Comparison of ENCODE assay signal across 22 cellular contexts in the genomic region with DNA sequence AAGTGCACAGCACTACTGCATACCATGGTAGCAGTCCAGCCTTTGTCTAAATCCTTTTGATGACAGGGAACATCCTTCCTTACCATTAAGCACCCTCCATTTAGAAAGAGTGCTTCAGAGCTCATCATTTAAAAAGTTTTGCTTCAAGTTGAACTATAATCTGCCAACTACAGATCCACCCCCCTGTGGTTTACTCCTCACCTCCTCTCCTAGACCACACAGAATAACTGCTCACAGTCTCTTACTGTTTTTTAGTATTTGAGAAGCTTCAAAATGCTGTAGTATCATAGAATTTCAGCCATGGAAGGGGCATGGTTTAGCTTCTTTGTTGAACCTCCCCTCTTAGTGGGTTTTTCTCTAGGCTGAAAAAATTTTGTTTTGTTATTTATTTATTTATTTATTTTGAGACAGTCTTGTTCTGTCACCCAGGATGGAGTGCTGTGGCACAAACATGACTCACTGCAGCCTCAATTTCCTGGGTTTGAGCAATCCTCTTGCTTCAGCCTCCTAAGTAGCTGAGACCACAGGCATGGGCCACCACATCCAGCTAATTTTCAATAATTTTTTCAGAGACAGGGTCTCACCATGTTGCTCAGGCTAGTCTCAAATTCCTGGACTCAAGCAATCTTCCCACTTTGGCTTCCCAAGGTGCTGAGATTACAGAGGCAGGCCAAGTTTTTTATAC.
A peak's percentile ranks its signal among the peaks of the same experiment; 100 is the strongest.
DNase-seq lines count a peak whose midpoint lies in the region; TF ChIP-seq lines count a peak whose summit lies in the region.
"Had no signal": no experiment of that assay in that cellular context is flagged by ENCODE, and none has a peak within 500 bp of the region (broad histone marks: within the 10 kb centered on the region; RNA-seq: fewer than 3 reads in every experiment).

No MANE protein-coding gene starts in this region.

- no peak overlapping the region for H2AFZ ChIP-seq in neural progenitor cell (replicated peaks)

- peaks cover 14% of the 10 kb centered on the region for H3K27me3 Mint-ChIP-seq in activated CD4-positive, alpha-beta memory T cell treated with anti-CD3 and anti-CD28 coated beads, Interleukin-2, amount 10 ng/mL, durations not matched to agents 7 days and 5 days
- H3K27me3 Mint-ChIP-seq in activated CD4-positive, alpha-beta memory T cell treated with anti-CD3 and anti-CD28 coated beads for 36 hours, result no peaks in the 10 kb centered on the region
- H3K27me3 Mint-ChIP-seq in T-helper 1 cell treated with Interleukin-12 subunit alpha and Interleukin-12 subunit beta and Interleukin-4 antibody, amounts not matched to agents 30 μg/mL and 1 μg/mL, for 36 hours (ENCODE audit: low read depth), result no peaks in the 10 kb centered on the region
- peaks cover 9% of the 10 kb centered on the region for H3K27me3 Mint-ChIP-seq in neural progenitor cell (ENCODE audit: insufficient read depth, low read depth)

- no peaks in the 10 kb centered on the region for H3K36me3 Mint-ChIP-seq in activated CD4-positive, alpha-beta memory T cell treated with anti-CD3 and anti-CD28 coated beads, Interleukin-2, amount 10 ng/mL, durations not matched to agents 7 days and 5 days (ENCODE audit: low read depth)
- no peaks in the 10 kb centered on the region for H3K36me3 Mint-ChIP-seq in activated CD4-positive, alpha-beta memory T cell treated with anti-CD3 and anti-CD28 coated beads for 36 hours
- H3K36me3 Mint-ChIP-seq in T-helper 1 cell treated with Interleukin-12 subunit alpha and Interleukin-12 subunit beta and Interleukin-4 antibody, amounts not matched to agents 30 μg/mL and 1 μg/mL, for 36 hours (ENCODE audit: low read depth), result no peaks in the 10 kb centered on the region
- peaks cover 47% of the 10 kb centered on the region for H3K36me3 Mint-ChIP-seq in neural progenitor cell

- TF ChIP-seq CTCF in neural progenitor cell (IDR thresholded peaks at IDR 0.05), result no peak

- H3K4me3 ChIP-seq in neural progenitor cell, result no peak overlapping the region
- H3K4me3 ChIP-seq: heart right ventricle, upper lobe of left lung had no signal

- DNase-seq in activated CD4-positive, alpha-beta memory T cell treated with anti-CD3 and anti-CD28 coated beads, Interleukin-2, amount 10 ng/mL, durations not matched to agents 7 days and 5 days, result peak; percentile 22
- no peak for DNase-seq in activated CD4-positive, alpha-beta memory T cell treated with anti-CD3 and anti-CD28 coated beads for 36 hours
- DNase-seq in M059J (ENCODE audit: low read depth), result peak; percentile 43
- no peak for DNase-seq in neural progenitor cell (ENCODE audit: low spot score)
- DNase-seq in cerebellar cortex (ENCODE audit: low spot score), result no peak
- no peak for DNase-seq in SW 1271 (lab: John Stamatoyannopoulos, UW)
- DNase-seq in NCI-H1694 (lab: John Stamatoyannopoulos, UW), result no peak
- DNase-seq: activated CD4-positive, alpha-beta T cell treated with anti-CD3 and anti-CD28 coated beads, Interleukin-2, amount 50 U/mL, for 48 hours; activated gamma-delta T cell treated with Interleukin-2 at 50 U/mL for 16 hours; activated T-cell treated with anti-CD3 and anti-CD28 coated beads for 4 hours; brain microvascular endothelial cell; Caco-2; effector CD4-positive, alpha-beta T cell; heart right ventricle; left cardiac atrium; mammary epithelial cell; NCI-H1694 treated with DMSO at 0.1 percent for 48 hours; substantia nigra; upper lobe of left lung had no signal

- H3K79me2 ChIP-seq in neural progenitor cell (ENCODE audit: low read depth), result no peaks in the 10 kb centered on the region

- H3K9ac ChIP-seq in neural progenitor cell, result no peak overlapping the region

- no peaks in the 10 kb centered on the region for H3K27me3 ChIP-seq in neural progenitor cell
- H3K27me3 ChIP-seq: brain microvascular endothelial cell, heart right ventricle, upper lobe of left lung had no signal

- peaks cover 29% of the 10 kb centered on the region for H3K4me1 Mint-ChIP-seq in activated CD4-positive, alpha-beta memory T cell treated with anti-CD3 and anti-CD28 coated beads, Interleukin-2, amount 10 ng/mL, durations not matched to agents 7 days and 5 days
- H3K4me1 Mint-ChIP-seq in activated CD4-positive, alpha-beta memory T cell treated with anti-CD3 and anti-CD28 coated beads for 36 hours (ENCODE audit: low read depth), result no peaks in the 10 kb centered on the region
- H3K4me1 Mint-ChIP-seq in T-helper 1 cell treated with Interleukin-12 subunit alpha and Interleukin-12 subunit beta and Interleukin-4 antibody, amounts not matched to agents 30 μg/mL and 1 μg/mL, for 36 hours (ENCODE audit: low read depth), result peaks cover 2% of the 10 kb centered on the region
- peaks cover 57% of the 10 kb centered on the region for H3K4me1 Mint-ChIP-seq in neural progenitor cell
- H3K4me1 Mint-ChIP-seq: B cell had no signal

- peaks cover 43% of the 10 kb centered on the region for H3K4me1 ChIP-seq in neural progenitor cell

- POLR2A ChIA-PET in activated CD4-positive, alpha-beta memory T cell treated with anti-CD3 and anti-CD28 coated beads, Interleukin-2, amount 10 ng/mL, durations not matched to agents 7 days and 5 days (lab: Charles Lee), result interaction anchor here (0.9 kb wide), 1 partner anchor 11 kb away, joined by 4 read pairs; no protein-coding TSS in a partner anchor
- POLR2A ChIA-PET in activated CD4-positive, alpha-beta memory T cell treated with anti-CD3 and anti-CD28 coated beads for 36 hours (lab: Charles Lee), result no interaction called here

- H3K9me3 Mint-ChIP-seq in activated CD4-positive, alpha-beta memory T cell treated with anti-CD3 and anti-CD28 coated beads, Interleukin-2, amount 10 ng/mL, durations not matched to agents 7 days and 5 days, result no peaks in the 10 kb centered on the region
- H3K9me3 Mint-ChIP-seq in activated CD4-positive, alpha-beta memory T cell treated with anti-CD3 and anti-CD28 coated beads for 36 hours, result no peaks in the 10 kb centered on the region
- H3K9me3 Mint-ChIP-seq in T-helper 1 cell treated with Interleukin-12 subunit alpha and Interleukin-12 subunit beta and Interleukin-4 antibody, amounts not matched to agents 30 μg/mL and 1 μg/mL, for 36 hours, result no peaks in the 10 kb centered on the region
- peaks cover 8% of the 10 kb centered on the region for H3K9me3 Mint-ChIP-seq in neural progenitor cell

- no peaks in the 10 kb centered on the region for H4K20me1 ChIP-seq in neural progenitor cell (ENCODE audit: low read depth)

- H3K4me2 ChIP-seq in neural progenitor cell, result no peak overlapping the region

- H3F3A ChIP-seq in neural progenitor cell (ENCODE audit: low read depth), result peaks cover 25% of the 10 kb centered on the region

- peaks cover 5% of the 10 kb centered on the region for H3K36me3 ChIP-seq in neural progenitor cell
- H3K36me3 ChIP-seq: brain microvascular endothelial cell, heart right ventricle, upper lobe of left lung had no signal

- H3K27ac Mint-ChIP-seq in activated CD4-positive, alpha-beta memory T cell treated with anti-CD3 and anti-CD28 coated beads, Interleukin-2, amount 10 ng/mL, durations not matched to agents 7 days and 5 days, result peak overlapping the region; percentile 4
- H3K27ac Mint-ChIP-seq in activated CD4-positive, alpha-beta memory T cell treated with anti-CD3 and anti-CD28 coated beads for 36 hours, result no peak overlapping the region
- H3K27ac Mint-ChIP-seq in T-helper 1 cell treated with Interleukin-12 subunit alpha and Interleukin-12 subunit beta and Interleukin-4 antibody, amounts not matched to agents 30 μg/mL and 1 μg/mL, for 36 hours, result peak overlapping the region; percentile 21
- H3K27ac Mint-ChIP-seq in neural progenitor cell, result peak overlapping the region; percentile 1
- H3K27ac Mint-ChIP-seq: B cell had no signal

- intact Hi-C loops in activated CD4-positive, alpha-beta memory T cell treated with anti-CD3 and anti-CD28 coated beads for 36 hours (cut with micrococcal nuclease), result no loop called here

- no peak overlapping the region for H3K4me3 Mint-ChIP-seq in activated CD4-positive, alpha-beta memory T cell treated with anti-CD3 and anti-CD28 coated beads, Interleukin-2, amount 10 ng/mL, durations not matched to agents 7 days and 5 days
- no peak overlapping the region for H3K4me3 Mint-ChIP-seq in activated CD4-positive, alpha-beta memory T cell treated with anti-CD3 and anti-CD28 coated beads for 36 hours
- H3K4me3 Mint-ChIP-seq in T-helper 1 cell treated with Interleukin-12 subunit alpha and Interleukin-12 subunit beta and Interleukin-4 antibody, amounts not matched to agents 30 μg/mL and 1 μg/mL, for 36 hours, result no peak overlapping the region
- no peak overlapping the region for H3K4me3 Mint-ChIP-seq in neural progenitor cell
- H3K4me3 Mint-ChIP-seq: B cell had no signal

- CTCF ChIA-PET in activated CD4-positive, alpha-beta memory T cell treated with anti-CD3 and anti-CD28 coated beads, Interleukin-2, amount 10 ng/mL, durations not matched to agents 7 days and 5 days (lab: Charles Lee), result interaction anchor here (1.1 kb wide), 1 partner anchor 155 kb away, joined by 3 read pairs; no protein-coding TSS in a partner anchor
- CTCF ChIA-PET in activated CD4-positive, alpha-beta memory T cell treated with anti-CD3 and anti-CD28 coated beads for 36 hours (lab: Charles Lee), result interaction anchor here (1.4 to 1.6 kb wide), 2 partner anchors 18 to 167 kb away, joined by 3 to 4 read pairs; no protein-coding TSS in a partner anchor

- H3K9me3 ChIP-seq in neural progenitor cell (ENCODE audit: low read depth), result no peaks in the 10 kb centered on the region
- H3K9me3 ChIP-seq: Caco-2, heart right ventricle, upper lobe of left lung had no signal

- H3K27ac ChIP-seq in neural progenitor cell, result no peak overlapping the region
- H3K27ac ChIP-seq: brain microvascular endothelial cell, epithelial cell of prostate, upper lobe of left lung had no signal

Comparison
In these comparisons a context has a peak if more than half of its experiments do, and no peak if none do; other contexts are left out.
1. DNase-seq: peak in activated CD4-positive, alpha-beta memory T cell treated with anti-CD3 and anti-CD28 coated beads, Interleukin-2, amount 10 ng/mL, durations not matched to agents 7 days and 5 days (single experiment) and M059J (single experiment); none in activated CD4-positive, alpha-beta memory T cell treated with anti-CD3 and anti-CD28 coated beads for 36 hours (single experiment), neural progenitor cell (single experiment), cerebellar cortex (single experiment), SW 1271 (0 of 2) and NCI-H1694 (single experiment).